Comparison of ENCODE assay signal across 13 cellular contexts in the genomic region with DNA sequence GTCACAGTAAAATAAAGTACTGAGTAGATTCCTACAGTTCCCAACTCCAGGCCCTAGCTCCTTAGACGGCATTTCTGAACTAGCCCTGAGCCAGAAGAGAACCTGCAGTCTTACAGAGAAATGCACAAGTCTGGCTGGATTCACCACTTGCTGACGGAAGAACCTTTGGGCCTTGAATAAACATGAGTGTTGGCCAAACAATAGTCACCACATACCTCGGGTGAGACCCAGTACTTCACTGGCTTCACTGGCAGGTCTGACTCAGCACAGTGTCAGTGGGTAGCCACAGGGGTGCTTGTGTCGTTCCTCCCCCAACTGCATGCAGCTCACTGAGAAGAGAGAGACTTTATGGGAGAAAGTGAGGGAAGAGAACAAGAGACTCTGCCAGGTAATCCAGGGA.
DNase-seq lines count a peak whose midpoint lies in the region; ATAC-seq, FAIRE-seq and TF ChIP-seq lines count a peak whose summit lies in the region.
"Had no signal": no experiment of that assay in that cellular context is flagged by ENCODE, and none has a peak within 500 bp of the region (broad histone marks: within the 10 kb centered on the region; RNA-seq: fewer than 3 reads in every experiment).

No MANE protein-coding gene starts in this region.

- no peaks in the 10 kb centered on the region for H4K20me1 ChIP-seq in H1 (replicated peaks in 1 of 2; ENCODE audit: control insufficient read depth in 1 of 2, insufficient read depth in 2 of 2, low read length in 2 of 2)

- H4K91ac ChIP-seq in H1 (replicated peaks; ENCODE audit: insufficient read length, low read length), result no peak overlapping the region

- no peaks in the 10 kb centered on the region for H3K36me3 Mint-ChIP-seq in Calu3 (ENCODE audit: insufficient read depth, unreplicated experiment)
- peaks cover 10% of the 10 kb centered on the region for H3K36me3 Mint-ChIP-seq in activated CD4-positive, alpha-beta memory T cell treated with anti-CD3 and anti-CD28 coated beads for 36 hours

- no peak for TF ChIP-seq CTCF in Calu3 (IDR thresholded peaks at IDR 0.05; ENCODE audit: unreplicated experiment)
- TF ChIP-seq CTCF in H1 (IDR thresholded peaks at IDR 0.05; ENCODE audit: control extremely low read depth in 1 of 3, insufficient read depth in 1 of 3, low read depth in 1 of 3, low read length in 3 of 3), result no peak
- TF ChIP-seq CTCF in lung (IDR thresholded peaks at IDR 0.05; ENCODE audit: control extremely low read depth, extremely low read depth), result no peak

- no peaks in the 10 kb centered on the region for H3K79me1 ChIP-seq in H1 (ENCODE audit: low read depth, low read length)

- H3K4me3 Mint-ChIP-seq in Calu3 (ENCODE audit: low read depth, unreplicated experiment), result no peak overlapping the region
- no peak overlapping the region for H3K4me3 Mint-ChIP-seq in activated CD4-positive, alpha-beta memory T cell treated with anti-CD3 and anti-CD28 coated beads for 36 hours
- H3K4me3 Mint-ChIP-seq: nephron progenitor cell had no signal

- H4K8ac ChIP-seq in H1 (ENCODE audit: extremely low read depth, insufficient read depth, low read length), result no peak overlapping the region

- DNase-seq in Calu3 (peak; percentile 3), MG63 (peak; percentile 97), H1 (ENCODE audit: low read depth in 1 of 2, low spot score in 2 of 2) (peak in 1 of 2 experiments; percentile 33), lung (ENCODE audit: low spot score) (no peak), caudate nucleus (lab: John Stamatoyannopoulos, UW) (no peak), NCI-H774 (lab: John Stamatoyannopoulos, UW) (no peak)
- no peak for DNase-seq in activated CD4-positive, alpha-beta memory T cell treated with anti-CD3 and anti-CD28 coated beads for 36 hours
- DNase-seq in central memory CD4-positive, alpha-beta T cell, result no peak
- DNase-seq: activated CD8-positive, alpha-beta memory T cell treated with anti-CD3 and anti-CD28 coated beads for 24 hours; NCI-H2227 treated with DMSO at 0.1 percent for 48 hours; nephron progenitor cell; stimulated activated CD4-positive, alpha-beta T cell treated with anti-CD3 and anti-CD28 coated beads, Interleukin-4, amount 100 ng/mL, for 24 hours had no signal

- no peak overlapping the region for H3K4me2 ChIP-seq in H1 (ENCODE audit: insufficient read depth in 1 of 2, low read depth in 2 of 2, low read length in 2 of 2)
- H3K4me2 ChIP-seq: hepatocyte had no signal

- intact Hi-C loops in Calu3 (cut with micrococcal nuclease; ENCODE audit: unreplicated experiment), result no loop called here
- intact Hi-C loops in activated CD4-positive, alpha-beta memory T cell treated with anti-CD3 and anti-CD28 coated beads for 36 hours (cut with micrococcal nuclease), result no loop called here

- H2BK12ac ChIP-seq in H1 (ENCODE audit: low read depth, low read length), result no peak overlapping the region; the same call in 1 of the 2 replicates

- H4K5ac ChIP-seq in H1 (ENCODE audit: insufficient read length, low read depth, low read length), result no peak overlapping the region

- H3K9me3 Mint-ChIP-seq in Calu3 (ENCODE audit: low read depth, unreplicated experiment), result no peaks in the 10 kb centered on the region
- peaks cover 7% of the 10 kb centered on the region for H3K9me3 Mint-ChIP-seq in activated CD4-positive, alpha-beta memory T cell treated with anti-CD3 and anti-CD28 coated beads for 36 hours

- H3K4me1 Mint-ChIP-seq in Calu3 (ENCODE audit: low read depth, unreplicated experiment), result no peaks in the 10 kb centered on the region
- no peaks in the 10 kb centered on the region for H3K4me1 Mint-ChIP-seq in activated CD4-positive, alpha-beta memory T cell treated with anti-CD3 and anti-CD28 coated beads for 36 hours (ENCODE audit: low read depth)
- H3K4me1 Mint-ChIP-seq: nephron progenitor cell had no signal

- H3K56ac ChIP-seq in H1 (replicated peaks; ENCODE audit: insufficient read length, low read depth, low read length), result no peak overlapping the region

- H2BK15ac ChIP-seq in H1 (ENCODE audit: low read length), result no peak overlapping the region

- no peaks in the 10 kb centered on the region for H3K23me2 ChIP-seq in H1 (ENCODE audit: low read depth, low read length)

- H3K4ac ChIP-seq in H1 (replicated peaks; ENCODE audit: insufficient read length, low read depth, low read length), result no peak overlapping the region

- H2BK5ac ChIP-seq in H1 (ENCODE audit: low read depth, low read length), result no peak overlapping the region

- H2BK20ac ChIP-seq in H1 (ENCODE audit: low read length), result no peak overlapping the region

- no peak overlapping the region for H3K23ac ChIP-seq in H1 (ENCODE audit: insufficient read length)

- H3K27me3 Mint-ChIP-seq in Calu3 (ENCODE audit: unreplicated experiment), result no peaks in the 10 kb centered on the region
- peaks cover 1% of the 10 kb centered on the region for H3K27me3 Mint-ChIP-seq in activated CD4-positive, alpha-beta memory T cell treated with anti-CD3 and anti-CD28 coated beads for 36 hours

- CTCF ChIA-PET in Calu3 (lab: Charles Lee) (no interaction called here), H1 (lab: Charles Lee; ENCODE audit: partially characterized antibody) (no interaction called here)
- CTCF ChIA-PET in activated CD4-positive, alpha-beta memory T cell treated with anti-CD3 and anti-CD28 coated beads for 36 hours (lab: Charles Lee), result no interaction called here

- H3K27ac ChIP-seq in H1 (ENCODE audit: low read depth, low read length) (peak overlapping the region; percentile 31; the same call in 1 of the 2 replicates), lung (ENCODE audit: low read depth in 1 of 2, low read length in 1 of 2) (no peak overlapping the region), caudate nucleus (ENCODE audit: low read depth, low read length) (no peak overlapping the region)
- H3K27ac ChIP-seq: hepatocyte had no signal

- H3K79me2 ChIP-seq in H1 (ENCODE audit: control insufficient read depth in 1 of 2, insufficient read depth in 2 of 2, low read length in 2 of 2), result no peaks in the 10 kb centered on the region
- H3K79me2 ChIP-seq: hepatocyte had no signal

- peaks cover 0 to 3% (median 0%) of the 10 kb centered on the region in 4 experiments; a peak in 3 of 7 replicates for H3K4me1 ChIP-seq in H1 (replicated peaks in 1 of 4; ENCODE audit: control insufficient read depth in 3 of 4, insufficient read depth in 4 of 4, low read length in 3 of 4)
- no peaks in the 10 kb centered on the region for H3K4me1 ChIP-seq in lung (ENCODE audit: control insufficient read depth in 2 of 2, insufficient read depth in 2 of 2, low read length in 2 of 2)

- no peak overlapping the region for H3K18ac ChIP-seq in H1 (ENCODE audit: extremely low read depth, low read length)

- TF ChIP-seq RAD21 in H1 (IDR thresholded peaks at IDR 0.05 in 1 of 2, conservative IDR thresholded peaks at IDR 0.05 in 1 of 2; ENCODE audit: low read depth in 2 of 2, low read length in 2 of 2), result no peak

- ATAC-seq in lung (ENCODE audit: insufficient read depth, low FRiP score), result peak; percentile 58

- no peak overlapping the region for H2BK120ac ChIP-seq in H1 (replicated peaks; ENCODE audit: low read depth, low read length)

- H3K27me3 ChIP-seq in MG63 (no peaks in the 10 kb centered on the region), H1 (replicated peaks in 1 of 4; ENCODE audit: control insufficient read depth in 3 of 4, extremely low read depth in 1 of 4, insufficient read depth in 3 of 4, low read length in 3 of 4) (no peaks in the 10 kb centered on the region), lung (ENCODE audit: control insufficient read depth, insufficient read depth) (no peaks in the 10 kb centered on the region)
- H3K27me3 ChIP-seq: hepatocyte had no signal

- H3K9me3 ChIP-seq in MG63 (no peaks in the 10 kb centered on the region), H1 (ENCODE audit: insufficient read depth in 2 of 2, low read depth in 1 of 2, low read length in 1 of 2) (no peaks in the 10 kb centered on the region), lung (ENCODE audit: control insufficient read depth in 2 of 2, insufficient read depth in 1 of 2, low read length in 1 of 2) (peaks cover 0 to 1% of the 10 kb centered on the region in 2 donors)

- H3K4me3 ChIP-seq in MG63 (no peak overlapping the region), H1 (ENCODE audit: extremely low read depth in 1 of 4, insufficient read depth in 2 of 4, low read depth in 3 of 4, low read length in 4 of 4) (no peak overlapping the region), lung (no peak overlapping the region)
- H3K4me3 ChIP-seq: hepatocyte had no signal

- no peak overlapping the region for H2AK5ac ChIP-seq in H1 (ENCODE audit: low read depth, low read length)

- whole genome bisulfite sequencing in H1 (ENCODE audit: extremely low coverage in 1 of 2, insufficient coverage in 1 of 2, insufficient read length in 1 of 2, insufficient replicate concordance in 2 of 2, low coverage in 1 of 2, low lambda C conversion rate in 2 of 2, missing lambda C conversion rate in 1 of 2), 2 experiments, result 69% methylated on average over 4 of the region's 4 CpGs; no CpG with 5 or more reads in 1 of the 2 experiments
- 85 to 90% methylated on average over 4 of the region's 4 CpGs for WGBS in lung, 2 donors

- H3K36me3 ChIP-seq in MG63 (no peaks in the 10 kb centered on the region), H1 (ENCODE audit: control insufficient read depth in 2 of 4, insufficient read depth in 4 of 4, low read length in 3 of 4) (peaks cover 0 to 15% (median 2%) of the 10 kb centered on the region in 4 experiments; a peak in 6 of 8 replicates), lung (ENCODE audit: control insufficient read depth in 2 of 2, insufficient read depth in 2 of 2, low read length in 2 of 2) (peaks cover 2 to 14% of the 10 kb centered on the region in 2 donors)

- no peak for TF ChIP-seq EP300 in H1 (IDR thresholded peaks at IDR 0.05; ENCODE audit: borderline replicate concordance in 1 of 2, low read depth in 2 of 2, low read length in 2 of 2)

- BruUV-seq in Calu3 (replicated peaks; lab: Mats Ljungman, UMichigan), result no TSS peak

- FAIRE-seq in H1 (lab: Jason Lieb, UNC), result peak; percentile 36

- POLR2A ChIA-PET in H1 (lab: Charles Lee; ENCODE audit: partially characterized antibody), result interaction anchor here (0.5 to 1.0 kb wide), 2 partner anchors 41 to 121 kb away, joined by 4 to 5 read pairs; a partner anchor contains a TSS
- POLR2A ChIA-PET in activated CD4-positive, alpha-beta memory T cell treated with anti-CD3 and anti-CD28 coated beads for 36 hours (lab: Charles Lee), result no interaction called here

- no peak for TF ChIP-seq POLR2A in H1 (IDR thresholded peaks at IDR 0.05; ENCODE audit: control extremely low read depth in 1 of 2, low read depth in 2 of 2, low read length in 2 of 2)

- H3K9ac ChIP-seq in H1 (replicated peaks in 1 of 4; ENCODE audit: extremely low read depth in 1 of 4, low read depth in 3 of 4, low read length in 3 of 4), result no peak overlapping the region

- H2AFZ ChIP-seq in H1 (ENCODE audit: low read length), result no peak overlapping the region
- H2AFZ ChIP-seq: hepatocyte had no signal

- no peak overlapping the region for H3K14ac ChIP-seq in H1 (ENCODE audit: insufficient read length)

- H3K27ac Mint-ChIP-seq in Calu3 (ENCODE audit: unreplicated experiment), result no peak overlapping the region
- no peak overlapping the region for H3K27ac Mint-ChIP-seq in activated CD4-positive, alpha-beta memory T cell treated with anti-CD3 and anti-CD28 coated beads for 36 hours
- H3K27ac Mint-ChIP-seq: nephron progenitor cell had no signal

TF ChIP-seq in H1, 55 proteins besides CTCF, POLR2A, EP300 and RAD21 (continues in another document):
- no peak for TF ChIP-seq TCF12 (IDR thresholded peaks at IDR 0.05; ENCODE audit: low read depth, low read length)
- TF ChIP-seq BACH1 (IDR thresholded peaks at IDR 0.05; ENCODE audit: low read length), result peak; percentile 76

Comparison
In these comparisons a context has a peak if more than half of its experiments do, and no peak if none do; other contexts are left out.
1. DNase-seq: peak in Calu3 (single experiment) and MG63 (single experiment); none in lung (single experiment), activated CD4-positive, alpha-beta memory T cell treated with anti-CD3 and anti-CD28 coated beads for 36 hours (single experiment), caudate nucleus (0 of 61), central memory CD4-positive, alpha-beta T cell (single experiment) and NCI-H774 (single experiment).